Comparison of ENCODE assay signal across 1 cellular context in the genomic region with DNA sequence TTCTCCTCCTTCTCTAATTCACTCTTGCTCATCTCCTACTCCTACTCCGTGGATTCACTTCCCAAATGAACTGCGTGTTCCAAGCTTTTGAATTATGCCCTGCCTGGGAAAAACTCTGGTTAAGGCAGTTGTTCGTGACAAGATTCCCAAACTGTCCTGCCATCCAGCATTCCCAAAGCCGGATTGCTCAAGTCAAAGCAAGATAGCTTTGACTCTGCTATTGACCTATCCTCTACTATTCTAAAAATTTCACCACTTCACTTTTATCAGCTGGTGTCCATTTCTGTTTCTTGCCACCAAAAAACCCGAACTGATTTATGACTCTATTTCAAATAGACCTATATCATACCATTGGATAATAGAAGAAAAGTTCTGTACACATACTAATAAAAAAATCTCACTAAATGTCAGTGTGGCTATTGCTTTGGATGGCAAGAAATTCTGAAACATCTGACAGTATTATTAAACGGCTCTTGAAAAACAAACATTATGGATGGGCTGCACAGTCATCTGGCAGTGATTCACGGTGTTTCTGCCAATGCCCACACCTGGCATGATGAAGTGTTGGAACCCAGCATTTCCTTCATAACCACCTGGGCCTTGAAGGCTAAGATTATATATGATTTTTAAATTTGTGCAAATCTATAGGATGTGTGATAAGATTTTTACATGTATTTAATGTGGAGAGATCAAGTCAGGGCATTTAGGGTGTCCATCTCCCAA.
TF ChIP-seq lines count a peak whose summit lies in the region.

No MANE protein-coding gene starts in this region.

TF ChIP-seq in HepG2, 621 proteins besides CTCF, POLR2A, EP300 and RAD21 (continued from another document):
- TF ChIP-seq POLR2AphosphoS2 (IDR thresholded peaks at IDR 0.05; ENCODE audit: low read depth, low read length) (no peak), ARID2 (CRISPR knock-in tag; IDR thresholded peaks at IDR 0.05; ENCODE audit: borderline replicate concordance) (no peak), ZNF333 (CRISPR knock-in tag; IDR thresholded peaks at IDR 0.05; ENCODE audit: borderline replicate concordance) (no peak), PHF20 (CRISPR knock-in tag; IDR thresholded peaks at IDR 0.05) (no peak), CCDC6 (CRISPR knock-in tag; IDR thresholded peaks at IDR 0.05) (no peak), AGO2 (optimal IDR thresholded peaks at IDR 0.05; ENCODE audit: low read depth, low read length) (no peak)
- TF ChIP-seq, protein P1, sequence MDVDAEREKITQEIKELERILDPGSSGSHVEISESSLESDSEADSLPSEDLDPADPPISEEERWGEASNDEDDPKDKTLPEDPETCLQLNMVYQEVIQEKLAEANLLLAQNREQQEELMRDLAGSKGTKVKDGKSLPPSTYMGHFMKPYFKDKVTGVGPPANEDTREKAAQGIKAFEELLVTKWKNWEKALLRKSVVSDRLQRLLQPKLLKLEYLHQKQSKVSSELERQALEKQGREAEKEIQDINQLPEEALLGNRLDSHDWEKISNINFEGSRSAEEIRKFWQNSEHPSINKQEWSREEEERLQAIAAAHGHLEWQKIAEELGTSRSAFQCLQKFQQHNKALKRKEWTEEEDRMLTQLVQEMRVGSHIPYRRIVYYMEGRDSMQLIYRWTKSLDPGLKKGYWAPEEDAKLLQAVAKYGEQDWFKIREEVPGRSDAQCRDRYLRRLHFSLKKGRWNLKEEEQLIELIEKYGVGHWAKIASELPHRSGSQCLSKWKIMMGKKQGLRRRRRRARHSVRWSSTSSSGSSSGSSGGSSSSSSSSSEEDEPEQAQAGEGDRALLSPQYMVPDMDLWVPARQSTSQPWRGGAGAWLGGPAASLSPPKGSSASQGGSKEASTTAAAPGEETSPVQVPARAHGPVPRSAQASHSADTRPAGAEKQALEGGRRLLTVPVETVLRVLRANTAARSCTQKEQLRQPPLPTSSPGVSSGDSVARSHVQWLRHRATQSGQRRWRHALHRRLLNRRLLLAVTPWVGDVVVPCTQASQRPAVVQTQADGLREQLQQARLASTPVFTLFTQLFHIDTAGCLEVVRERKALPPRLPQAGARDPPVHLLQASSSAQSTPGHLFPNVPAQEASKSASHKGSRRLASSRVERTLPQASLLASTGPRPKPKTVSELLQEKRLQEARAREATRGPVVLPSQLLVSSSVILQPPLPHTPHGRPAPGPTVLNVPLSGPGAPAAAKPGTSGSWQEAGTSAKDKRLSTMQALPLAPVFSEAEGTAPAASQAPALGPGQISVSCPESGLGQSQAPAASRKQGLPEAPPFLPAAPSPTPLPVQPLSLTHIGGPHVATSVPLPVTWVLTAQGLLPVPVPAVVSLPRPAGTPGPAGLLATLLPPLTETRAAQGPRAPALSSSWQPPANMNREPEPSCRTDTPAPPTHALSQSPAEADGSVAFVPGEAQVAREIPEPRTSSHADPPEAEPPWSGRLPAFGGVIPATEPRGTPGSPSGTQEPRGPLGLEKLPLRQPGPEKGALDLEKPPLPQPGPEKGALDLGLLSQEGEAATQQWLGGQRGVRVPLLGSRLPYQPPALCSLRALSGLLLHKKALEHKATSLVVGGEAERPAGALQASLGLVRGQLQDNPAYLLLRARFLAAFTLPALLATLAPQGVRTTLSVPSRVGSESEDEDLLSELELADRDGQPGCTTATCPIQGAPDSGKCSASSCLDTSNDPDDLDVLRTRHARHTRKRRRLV (CRISPR knock-in tag; IDR thresholded peaks at IDR 0.05) = no peak
- TF ChIP-seq, protein P2, sequence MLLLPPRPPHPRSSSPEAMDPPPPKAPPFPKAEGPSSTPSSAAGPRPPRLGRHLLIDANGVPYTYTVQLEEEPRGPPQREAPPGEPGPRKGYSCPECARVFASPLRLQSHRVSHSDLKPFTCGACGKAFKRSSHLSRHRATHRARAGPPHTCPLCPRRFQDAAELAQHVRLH (CRISPR knock-in tag; IDR thresholded peaks at IDR 0.05; ENCODE audit: borderline replicate concordance, low read depth) = no peak
